8 cellular contexts compared by ENCODE assay signal in the genomic region with DNA sequence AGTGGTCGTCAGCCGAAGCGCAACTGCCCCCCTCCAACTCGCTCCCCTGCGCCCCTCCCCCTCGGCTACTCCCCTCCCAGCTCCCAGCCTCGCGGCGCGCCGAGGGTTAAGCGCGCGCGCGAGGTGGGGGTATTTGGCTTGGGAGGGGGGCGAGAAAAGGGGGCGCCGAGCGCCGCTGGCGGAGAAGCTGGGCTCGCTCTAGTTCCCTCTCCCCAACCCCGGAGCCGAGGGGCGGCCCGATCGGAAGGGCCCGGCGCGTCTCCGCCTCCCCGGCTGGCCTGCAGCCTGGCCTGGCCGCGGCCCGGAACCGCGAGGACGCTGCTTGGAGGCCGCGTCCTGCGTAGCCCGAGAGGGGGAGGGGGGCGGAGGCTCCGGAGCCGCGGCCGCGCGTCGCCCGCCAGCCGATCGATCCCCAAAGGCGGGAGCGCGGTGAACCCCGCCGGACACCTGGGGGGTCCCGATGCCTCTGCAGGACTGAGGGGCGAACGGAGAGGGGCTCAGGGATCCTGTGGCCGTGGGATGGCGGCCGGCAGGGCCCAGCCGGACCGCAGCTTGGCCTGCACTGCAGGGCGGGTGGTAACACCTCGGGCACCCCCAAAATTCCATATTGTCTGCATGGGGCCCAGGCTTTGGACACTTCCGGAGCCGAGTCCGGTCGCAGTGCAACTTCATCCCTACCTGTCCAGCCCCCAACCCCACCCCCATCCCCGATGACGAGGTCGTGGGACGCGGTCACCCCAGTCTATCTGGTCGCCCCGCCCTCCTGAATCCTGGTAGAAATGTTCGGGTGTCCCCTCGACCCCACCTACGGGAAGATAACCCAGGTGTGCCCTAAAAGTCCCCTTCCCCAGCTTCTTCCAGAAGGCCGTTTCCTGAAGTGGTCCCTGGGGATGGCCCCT. TPM values are rescaled to one million over a fixed set of nuclear protein-coding genes. Genes with fewer than 3 reads are reported as not detected.
DNase-seq lines count a peak whose midpoint lies in the region; ATAC-seq, FAIRE-seq and TF ChIP-seq lines count a peak whose summit lies in the region.

No MANE protein-coding gene starts in this region.

- H3K4me1 ChIP-seq in CD8-positive, alpha-beta memory T cell (ENCODE audit: insufficient read depth, low read length): peaks cover 44% of the 10 kb centered on the region

- POLR2A ChIA-PET in CD8-positive, alpha-beta memory T cell (lab: Charles Lee): interaction anchor here (0.5 to 9.3 kb wide), 2 partner anchors 32 to 47 kb away, joined by 5 to 79 read pairs; a partner anchor contains a TSS

- no peak overlapping the region for H3K27ac ChIP-seq in CD8-positive, alpha-beta memory T cell (ENCODE audit: low read depth, low read length)

- TF ChIP-seq POLR2A in GM12892 (IDR thresholded peaks at IDR 0.05; ENCODE audit: low read depth, low read length): no peak

- H3K27me3 Mint-ChIP-seq in CD8-positive, alpha-beta memory T cell: peaks cover 34 to 54% of the 10 kb centered on the region in 2 donors

- intact Hi-C loops in sciatic nerve (cut with DNase I): loop anchor here (5.0 to 10.0 kb wide), 2 partner anchors 52 to 141 kb away; no protein-coding TSS in a partner anchor

- no peak for DNase-seq in CD8-positive, alpha-beta memory T cell
- DNase-seq in Jurkat, Clone E6-1 (ENCODE audit: low read depth, low spot score): no peak
- DNase-seq in amniotic epithelial cell (ENCODE audit: low read depth): peak; percentile 65
- peak in 29 of 51 donors; percentile 8 to 66 (median 34) for DNase-seq in hypothalamus (lab: John Stamatoyannopoulos, UW)
- DNase-seq in sciatic nerve (ENCODE audit: low spot score): peak; percentile 82
- DNase-seq in cortex of kidney (lab: John Stamatoyannopoulos, UW): no peak
- DNase-seq in GM12892 (ENCODE audit: insufficient read length): no peak

- peaks cover 48% of the 10 kb centered on the region for H3K27me3 ChIP-seq in CD8-positive, alpha-beta memory T cell (ENCODE audit: insufficient read depth, low read length, poor library complexity, severe bottlenecking)

- ATAC-seq in sciatic nerve: peak; percentile 72
- no peak for ATAC-seq in GM21528 (IDR thresholded peaks at IDR 0.05; ENCODE audit: low FRiP score, unreplicated experiment)

- H3K27ac Mint-ChIP-seq in CD8-positive, alpha-beta memory T cell: peak overlapping the region in 2 of 8 donors; percentile 39 to 86

- FAIRE-seq in GM12892 (lab: Jason Lieb, UNC): no peak

- peaks cover 19 to 43% (median 23%) of the 10 kb centered on the region in 3 donors for H3K4me1 Mint-ChIP-seq in CD8-positive, alpha-beta memory T cell

- H3K36me3 ChIP-seq in CD8-positive, alpha-beta memory T cell (ENCODE audit: insufficient read depth, low read length): no peaks in the 10 kb centered on the region

- H3K36me3 Mint-ChIP-seq in CD8-positive, alpha-beta memory T cell: no peaks in the 10 kb centered on the region

- CTCF ChIA-PET in CD8-positive, alpha-beta memory T cell (lab: Charles Lee): interaction anchor here (0.6 to 2.3 kb wide), 4 partner anchors 11 to 91 kb away, joined by 3 to 6 read pairs (median 4); no protein-coding TSS in a partner anchor

- H3K9me3 ChIP-seq in CD8-positive, alpha-beta memory T cell (ENCODE audit: low read length): no peaks in the 10 kb centered on the region

- H3K4me3 ChIP-seq in CD8-positive, alpha-beta memory T cell (ENCODE audit: low read length): peak overlapping the region; percentile 28
- H3K4me3 ChIP-seq in Jurkat, Clone E6-1 (ENCODE audit: low read length): peak overlapping the region; percentile 28; the same call in 1 of the 2 replicates

- peak overlapping the region in 6 of 7 donors; percentile 84 to 90 (median 84) for H3K4me3 Mint-ChIP-seq in CD8-positive, alpha-beta memory T cell

- H3K9me3 Mint-ChIP-seq in CD8-positive, alpha-beta memory T cell: no peaks in the 10 kb centered on the region

RNA-seq across cellular contexts. Expression of a gene that starts 4.9 kb away (rescaled TPM):
- total RNA-seq in CD8-positive, alpha-beta memory T cell: 10 to 100 TPM in 1 of 2 experiments, 1 to 10 TPM in 1; 9.8 to 12.2 TPM
- 12.1 TPM for polyA plus RNA-seq in CD8-positive, alpha-beta memory T cell
- 28.7 TPM for polyA plus RNA-seq in Jurkat, Clone E6-1 (2012; ENCODE audit: insufficient read depth, insufficient read length)
- total RNA-seq in sciatic nerve: 16.8 TPM
- polyA plus RNA-seq in GM12892 (2012; ENCODE audit: missing spikeins): 4.1 TPM

RNA-seq across cellular contexts. Expression of a gene that starts 47.3 kb away (rescaled TPM):
- total RNA-seq in CD8-positive, alpha-beta memory T cell: 1 to 10 TPM; 1.9 to 2.2 TPM
- polyA plus RNA-seq in CD8-positive, alpha-beta memory T cell: 0.91 TPM
- 17.0 TPM for polyA plus RNA-seq in Jurkat, Clone E6-1 (2012; ENCODE audit: insufficient read depth, insufficient read length)
- total RNA-seq in sciatic nerve: 2.0 TPM
- polyA plus RNA-seq in GM12892 (2012; ENCODE audit: missing spikeins): 1.6 TPM

Comparison
In these comparisons a context has a peak if more than half of its experiments do, and no peak if none do; other contexts are left out.
1. DNase-seq: peak in amniotic epithelial cell (single experiment), hypothalamus (29 of 51) and sciatic nerve (single experiment); none in CD8-positive, alpha-beta memory T cell (0 of 5), Jurkat, Clone E6-1 (single experiment), cortex of kidney (single experiment) and GM12892 (single experiment).